Comparison of ENCODE assay signal across 11 cellular contexts in the genomic region with DNA sequence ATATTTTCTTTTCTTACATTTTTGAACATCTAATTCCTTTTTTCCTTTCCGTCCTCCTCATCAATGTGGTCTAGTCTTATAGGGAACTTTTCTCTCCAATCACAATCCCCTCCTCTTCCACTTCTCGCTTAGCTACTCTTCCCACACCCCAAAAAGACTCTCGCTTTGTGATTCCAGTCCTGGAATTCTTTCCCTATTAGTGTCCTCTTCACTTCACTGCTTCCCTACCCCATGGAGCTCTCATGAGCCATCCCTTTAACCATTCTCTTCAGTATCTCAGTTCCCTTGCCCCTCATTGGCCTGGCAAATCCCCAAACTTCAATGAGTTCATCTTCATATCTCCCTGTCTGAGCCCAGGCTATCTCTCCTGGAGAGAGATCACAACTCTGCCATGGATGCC. TPM values are rescaled to one million over a fixed set of nuclear protein-coding genes. Genes with fewer than 3 reads are reported as not detected.
DNase-seq lines count a peak whose midpoint lies in the region; ATAC-seq lines count a peak whose summit lies in the region.
"Had no signal": no experiment of that assay in that cellular context is flagged by ENCODE, and none has a peak within 500 bp of the region (broad histone marks: within the 10 kb centered on the region; RNA-seq: fewer than 3 reads in every experiment).

No MANE protein-coding gene starts in this region.

- ATAC-seq in natural killer cell treated with Interleukin-12 subunit alpha and Interleukin-12 subunit beta and Interleukin-15 and Interleukin-18, amount 100 ng/mL, for 72 hours: no peak
- ATAC-seq in HG03095 (IDR thresholded peaks at IDR 0.05; ENCODE audit: unreplicated experiment): no peak
- ATAC-seq: Panc1 had no signal

- H3K4me3 Mint-ChIP-seq in natural killer cell treated with Interleukin-12 subunit alpha and Interleukin-12 subunit beta and Interleukin-15 and Interleukin-18, amount 100 ng/mL, for 72 hours: peak overlapping the region; percentile 97

- H3K4me1 Mint-ChIP-seq in natural killer cell treated with Interleukin-12 subunit alpha and Interleukin-12 subunit beta and Interleukin-15 and Interleukin-18, amount 100 ng/mL, for 72 hours (ENCODE audit: low read depth in 2 of 2): peaks cover 54 to 59% of the 10 kb centered on the region in 2 donors

- no peaks in the 10 kb centered on the region for H3K27me3 Mint-ChIP-seq in natural killer cell treated with Interleukin-12 subunit alpha and Interleukin-12 subunit beta and Interleukin-15 and Interleukin-18, amount 100 ng/mL, for 72 hours

- peak overlapping the region; percentile 93 to 97 for H3K27ac Mint-ChIP-seq in natural killer cell treated with Interleukin-12 subunit alpha and Interleukin-12 subunit beta and Interleukin-15 and Interleukin-18, amount 100 ng/mL, for 72 hours

- peaks cover 3% of the 10 kb centered on the region for H3K9me3 Mint-ChIP-seq in natural killer cell treated with Interleukin-12 subunit alpha and Interleukin-12 subunit beta and Interleukin-15 and Interleukin-18, amount 100 ng/mL, for 72 hours

- peaks cover under 1% of the 10 kb centered on the region for H3K36me3 Mint-ChIP-seq in natural killer cell treated with Interleukin-12 subunit alpha and Interleukin-12 subunit beta and Interleukin-15 and Interleukin-18, amount 100 ng/mL, for 72 hours

- DNase-seq in DMS114 treated with DMSO at 0.1 percent for 48 hours (lab: John Stamatoyannopoulos, UW; ENCODE audit: unreplicated experiment): peak; percentile 14
- peak; percentile 54 for DNase-seq in HS-27A (ENCODE audit: low read depth)
- peak; percentile 26 for DNase-seq in amniotic epithelial cell (ENCODE audit: low read depth)
- no peak for DNase-seq in natural killer cell treated with Interleukin-12 subunit alpha and Interleukin-12 subunit beta and Interleukin-15 and Interleukin-18, amount 100 ng/mL, for 72 hours (ENCODE audit: low spot score)
- DNase-seq in NCI-H2107 treated with DMSO at 0.1 percent for 48 hours (lab: John Stamatoyannopoulos, UW; ENCODE audit: unreplicated experiment): no peak
- DNase-seq in Ammon's horn (ENCODE audit: low spot score): no peak
- no peak for DNase-seq in NAMALWA (ENCODE audit: low spot score)
- DNase-seq: aorta, DMS153 had no signal

RNA-seq across cellular contexts. Expression of gene CEP85L, which starts 55.3 kb away (rescaled TPM):
- total RNA-seq in natural killer cell treated with Interleukin-12 subunit alpha and Interleukin-12 subunit beta and Interleukin-15 and Interleukin-18, amount 100 ng/mL, for 72 hours: 10 to 100 TPM; 35.7 to 47.4 TPM

Comparison
In these comparisons a context has a peak if more than half of its experiments do, and no peak if none do; other contexts are left out.
1. DNase-seq: peak in DMS114 treated with DMSO at 0.1 percent for 48 hours (single experiment), HS-27A (single experiment) and amniotic epithelial cell (single experiment); none in natural killer cell treated with Interleukin-12 subunit alpha and Interleukin-12 subunit beta and Interleukin-15 and Interleukin-18, amount 100 ng/mL, for 72 hours (single experiment), NCI-H2107 treated with DMSO at 0.1 percent for 48 hours (single experiment), Ammon's horn (single experiment) and NAMALWA (single experiment).